Comparison of ENCODE assay signal across 27 cellular contexts in genomic region chr9:98341157-98342102, GRCh38.
DNase-seq lines count a peak whose midpoint lies in the region; ATAC-seq and TF ChIP-seq lines count a peak whose summit lies in the region.
"Had no signal": no experiment of that assay in that cellular context is flagged by ENCODE, and none has a peak within 500 bp of the region (broad histone marks: within the 10 kb centered on the region; RNA-seq: fewer than 3 reads in every experiment).

No MANE protein-coding gene starts in this region.

- H3K27me3 ChIP-seq in osteoblast (ENCODE audit: insufficient read depth, low read length), result peaks cover 28% of the 10 kb centered on the region
- H3K27me3 ChIP-seq: body of pancreas, MG63, uterus had no signal

- H3K9me3 ChIP-seq in osteoblast (ENCODE audit: low read depth, low read length), result no peaks in the 10 kb centered on the region
- H3K9me3 ChIP-seq: body of pancreas, esophagus squamous epithelium, MG63, suprapubic skin, uterus had no signal

- H3K4me2 ChIP-seq in osteoblast (ENCODE audit: insufficient read depth, low read length), result no peak overlapping the region

- H2AFZ ChIP-seq in osteoblast (ENCODE audit: low read length), result no peak overlapping the region

- DNase-seq in DMS 273 (lab: John Stamatoyannopoulos, UW; ENCODE audit: unreplicated experiment), result peak; percentile 94
- DNase-seq in NCI-H524 treated with DMSO at 0.1 percent for 48 hours (lab: John Stamatoyannopoulos, UW), result peak; percentile 100
- DNase-seq in cerebellum (ENCODE audit: low spot score), result peak; percentile 46
- peak; percentile 32 for DNase-seq in osteoblast (ENCODE audit: insufficient read length, low spot score, missing footprints)
- no peak for DNase-seq in NCI-H1436 treated with DMSO at 0.1 percent for 48 hours (lab: John Stamatoyannopoulos, UW)
- DNase-seq: activated CD4-positive, CD25-positive, alpha-beta regulatory T cell treated with anti-CD3 and anti-CD28 coated beads, Interleukin-2, amount 50 U/mL, for 72 hours; activated CD8-positive, alpha-beta T cell treated with anti-CD3 and anti-CD28 coated beads, Interleukin-2, amount 10 ng/mL, durations not matched to agents 7 days and 5 days; activated gamma-delta T cell treated with Interleukin-2 at 50 U/mL for 16 hours; activated naive CD8-positive, alpha-beta T cell treated with anti-CD3 and anti-CD28 coated beads, Interleukin-2, amount 50 U/mL, for 24 hours; body of pancreas; esophagus squamous epithelium; hypothalamus; MG63; natural killer cell; NCI-H1436; NCI-H526 treated with DMSO at 0.1 percent for 48 hours; right cardiac atrium; spleen; stimulated activated CD4-positive, alpha-beta T cell treated with anti-CD3 and anti-CD28 coated beads, Interleukin-4, amount 100 ng/mL, for 1 hour; T1000; uterus had no signal

- no peak for TF ChIP-seq CTCF in osteoblast (IDR thresholded peaks at IDR 0.05; ENCODE audit: extremely low read depth, low read depth, low read length)

- no peaks in the 10 kb centered on the region for H3K36me3 ChIP-seq in osteoblast (ENCODE audit: insufficient read depth, low read length)
- H3K36me3 ChIP-seq: esophagus squamous epithelium, MG63, spleen, suprapubic skin, uterus had no signal

- H3K27ac ChIP-seq in osteoblast (ENCODE audit: low read depth, low read length), result no peak overlapping the region
- H3K27ac ChIP-seq: body of pancreas, esophagus squamous epithelium, suprapubic skin, uterus had no signal

- ATAC-seq in HG02852 (IDR thresholded peaks at IDR 0.05; ENCODE audit: unreplicated experiment) (no peak), HG02870 (IDR thresholded peaks at IDR 0.05; ENCODE audit: unreplicated experiment) (no peak), HG02973 (IDR thresholded peaks at IDR 0.05; ENCODE audit: unreplicated experiment) (no peak)
- ATAC-seq: activated CD8-positive, alpha-beta T cell treated with anti-CD3 and anti-CD28 coated beads, Interleukin-2, amount 10 ng/mL, durations not matched to agents 7 days and 5 days; activated naive CD8-positive, alpha-beta T cell treated with anti-CD3 and anti-CD28 coated beads, Interleukin-2, amount 50 U/mL, for 24 hours; body of pancreas; natural killer cell; right cardiac atrium; Right ventricle myocardium inferior; stimulated activated memory B cell treated with anti-CD40 and anti-IgM and Interleukin-4, amounts not matched to agents 10 μg/mL and 1 μg/mL and 100 μg/mL, for 72 hours had no signal

- H4K20me1 ChIP-seq in osteoblast (ENCODE audit: insufficient read depth, low read length), result no peaks in the 10 kb centered on the region

- no peaks in the 10 kb centered on the region for H3K79me2 ChIP-seq in osteoblast (ENCODE audit: insufficient read depth, low read length)

- H3K4me1 ChIP-seq in osteoblast (ENCODE audit: insufficient read depth, low read length), result no peaks in the 10 kb centered on the region
- H3K4me1 ChIP-seq: body of pancreas, esophagus squamous epithelium, suprapubic skin, uterus had no signal

- H3K4me3 ChIP-seq in osteoblast (ENCODE audit: insufficient read depth, low read length), result no peak overlapping the region
- H3K4me3 ChIP-seq: body of pancreas, esophagus squamous epithelium, MG63, spleen, suprapubic skin, uterus had no signal
